Comparison of ENCODE assay signal across 10 cellular contexts in the genomic region with DNA sequence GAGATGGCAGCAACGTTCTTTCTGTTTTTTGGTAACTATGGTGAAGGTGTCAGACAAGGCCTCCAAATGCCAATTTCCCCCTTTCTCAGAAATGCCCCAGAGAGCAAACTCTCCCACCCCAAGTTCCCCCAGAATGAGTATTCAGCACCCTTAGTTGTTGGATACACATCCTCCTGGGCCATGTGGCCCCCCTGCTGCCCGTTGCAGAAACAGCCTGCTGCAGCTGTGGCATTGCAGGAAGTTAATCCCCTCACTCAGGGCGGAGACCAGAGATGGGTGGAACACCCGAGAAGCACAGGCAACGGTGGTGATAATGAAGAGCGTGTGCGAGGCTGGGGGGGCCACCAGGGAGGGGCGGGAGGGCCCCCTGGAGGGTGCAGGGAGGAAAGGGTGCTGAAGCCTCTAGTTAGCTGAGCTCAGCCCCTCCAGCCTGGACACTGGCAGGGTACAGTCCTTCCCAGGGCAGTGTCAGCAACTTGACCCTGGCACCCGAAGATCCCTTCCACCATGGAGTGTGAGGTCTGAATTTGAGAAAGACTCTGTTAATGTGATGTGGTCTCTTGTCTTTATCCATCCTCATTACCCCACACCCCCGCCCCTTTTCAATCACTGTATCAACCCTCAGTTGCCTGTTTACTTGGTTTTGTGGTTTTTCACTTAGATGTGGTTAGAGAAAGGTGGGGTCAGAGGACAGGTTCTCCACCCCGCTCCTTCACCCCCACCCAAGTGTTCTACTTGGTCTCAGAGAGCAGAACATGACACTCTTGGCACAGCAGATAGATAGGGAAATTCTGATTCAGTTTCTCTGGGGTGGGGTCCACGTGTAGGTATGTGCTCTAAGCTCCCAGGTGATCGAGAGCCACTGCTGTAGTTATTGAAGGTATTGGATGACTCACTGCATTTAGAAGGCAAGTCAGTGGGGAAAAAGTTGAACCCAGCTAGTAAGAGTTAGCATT.
DNase-seq lines count a peak whose midpoint lies in the region; ATAC-seq lines count a peak whose summit lies in the region.
"Had no signal": no experiment of that assay in that cellular context is flagged by ENCODE, and none has a peak within 500 bp of the region (broad histone marks: within the 10 kb centered on the region; RNA-seq: fewer than 3 reads in every experiment).

No MANE protein-coding gene starts in this region.

- DNase-seq in Jurkat, Clone E6-1 (ENCODE audit: low read depth, low spot score) = peak; percentile 75
- DNase-seq in activated CD4-positive, alpha-beta T cell treated with anti-CD3 and anti-CD28 coated beads for 1 hour = peak; percentile 17
- peak; percentile 14 for DNase-seq in stimulated activated CD4-positive, alpha-beta T cell treated with anti-CD3 and anti-CD28 coated beads, Interleukin-4, amount 100 ng/mL, for 1 hour
- DNase-seq in NCI-H774 (lab: John Stamatoyannopoulos, UW) = no peak
- no peak for DNase-seq in NCI-H146 treated with DMSO at 0.1 percent for 48 hours (lab: John Stamatoyannopoulos, UW; ENCODE audit: unreplicated experiment)
- DNase-seq in Right ventricle myocardium superior = no peak
- DNase-seq in head of caudate nucleus = no peak
- DNase-seq: amniotic stem cell, NCI-H446 treated with DMSO at 0.1 percent for 48 hours had no signal

- intact Hi-C loops in Right ventricle myocardium superior (cut with DNase I) (no loop called here), head of caudate nucleus (cut with DNase I) (no loop called here)

- H3K4me3 Mint-ChIP-seq in activated naive CD4-positive, alpha-beta T cell treated with anti-CD3 and anti-CD28 coated beads, Interleukin-2, amount 50 U/mL, for 24 hours = peak overlapping the region; percentile 80

- peak overlapping the region; percentile 82 for H3K27ac Mint-ChIP-seq in activated naive CD4-positive, alpha-beta T cell treated with anti-CD3 and anti-CD28 coated beads, Interleukin-2, amount 50 U/mL, for 24 hours

- no peak for ATAC-seq in Right ventricle myocardium superior (ENCODE audit: poor library complexity)

- peaks cover 79% of the 10 kb centered on the region for H3K4me1 Mint-ChIP-seq in activated naive CD4-positive, alpha-beta T cell treated with anti-CD3 and anti-CD28 coated beads, Interleukin-2, amount 50 U/mL, for 24 hours

- H3K27me3 Mint-ChIP-seq in activated naive CD4-positive, alpha-beta T cell treated with anti-CD3 and anti-CD28 coated beads, Interleukin-2, amount 50 U/mL, for 24 hours = no peaks in the 10 kb centered on the region

- peaks cover 2% of the 10 kb centered on the region for H3K36me3 Mint-ChIP-seq in activated naive CD4-positive, alpha-beta T cell treated with anti-CD3 and anti-CD28 coated beads, Interleukin-2, amount 50 U/mL, for 24 hours

- H3K4me3 ChIP-seq in Jurkat, Clone E6-1 (ENCODE audit: low read length) = no peak overlapping the region

- H3K9me3 Mint-ChIP-seq in activated naive CD4-positive, alpha-beta T cell treated with anti-CD3 and anti-CD28 coated beads, Interleukin-2, amount 50 U/mL, for 24 hours = no peaks in the 10 kb centered on the region

Comparison
In these comparisons a context has a peak if more than half of its experiments do, and no peak if none do; other contexts are left out.
1. DNase-seq: peak in Jurkat, Clone E6-1 (single experiment), activated CD4-positive, alpha-beta T cell treated with anti-CD3 and anti-CD28 coated beads for 1 hour (single experiment) and stimulated activated CD4-positive, alpha-beta T cell treated with anti-CD3 and anti-CD28 coated beads, Interleukin-4, amount 100 ng/mL, for 1 hour (single experiment); none in NCI-H774 (single experiment), NCI-H146 treated with DMSO at 0.1 percent for 48 hours (single experiment), Right ventricle myocardium superior (single experiment) and head of caudate nucleus (0 of 42).